Comparison of ENCODE assay signal across 11 cellular contexts in the genomic region with DNA sequence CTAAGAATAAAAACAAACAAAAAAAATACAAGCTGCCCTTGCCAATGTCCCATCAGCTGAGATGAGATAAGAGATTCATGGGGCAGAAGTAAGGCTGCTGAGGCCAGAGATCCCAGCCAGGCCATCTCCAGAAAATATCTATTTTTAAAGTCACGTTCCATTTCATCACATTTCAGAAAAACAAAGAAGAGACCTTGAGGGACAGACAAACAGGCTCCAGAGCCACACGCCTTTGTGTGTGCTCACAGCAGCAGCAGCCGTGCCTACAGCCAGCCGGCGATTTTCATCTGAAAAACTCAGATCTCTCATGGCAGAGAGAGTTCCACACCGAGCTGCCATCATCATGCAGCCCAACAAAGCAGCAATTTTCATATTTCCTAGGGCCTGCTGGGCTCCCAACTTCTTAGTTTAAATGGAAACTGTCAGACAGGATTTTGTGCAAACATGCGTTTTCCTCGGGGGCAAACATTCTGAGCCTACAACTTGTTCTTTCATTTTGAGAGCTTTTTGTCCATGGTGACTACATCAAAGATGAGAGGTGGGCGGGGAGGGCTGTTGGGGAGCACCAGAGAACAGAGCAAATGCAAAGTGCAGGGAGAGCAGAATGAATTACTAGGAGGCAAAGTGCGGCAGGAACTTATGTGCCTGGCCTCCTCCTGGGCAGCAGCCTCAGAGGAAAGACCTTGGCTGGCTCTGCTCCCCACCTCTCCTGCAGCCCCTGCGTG. TPM values are rescaled to one million over a fixed set of nuclear protein-coding genes. Genes with fewer than 3 reads are reported as not detected.
DNase-seq lines count a peak whose midpoint lies in the region; ATAC-seq and TF ChIP-seq lines count a peak whose summit lies in the region.
"Had no signal": no experiment of that assay in that cellular context is flagged by ENCODE, and none has a peak within 500 bp of the region (broad histone marks: within the 10 kb centered on the region; RNA-seq: fewer than 3 reads in every experiment).

No MANE protein-coding gene starts in this region.

- no peaks in the 10 kb centered on the region for H3K9me3 Mint-ChIP-seq in neural crest cell
- H3K9me3 Mint-ChIP-seq in activated T-helper 1 cell treated with anti-CD3 and anti-CD28 coated beads, Interleukin-12 subunit alpha, Interleukin-12 subunit beta, Interleukin-2, Interleukin-4 antibody, amounts not matched to agents 30 ng/mL and 10 ng/mL and 1 ng/mL, durations not matched to agents 14 hours and 24 hours and 36 hours = no peaks in the 10 kb centered on the region
- H3K9me3 Mint-ChIP-seq: activated naive CD8-positive, alpha-beta T cell treated with anti-CD3 and anti-CD28 coated beads, Interleukin-2, amount 50 U/mL, for 24 hours had no signal

- H3K27ac ChIP-seq in aorta (ENCODE audit: low read depth in 1 of 2, low read length in 2 of 2) = peak overlapping the region; percentile 38 to 74
- H3K27ac ChIP-seq: BLaER1 treated with 17β-estradiol and CSF1 and Interleukin-3, amounts not matched to agents 10 nM and 100 nM had no signal

- H3K27me3 Mint-ChIP-seq in neural crest cell (ENCODE audit: low read depth) = no peaks in the 10 kb centered on the region
- H3K27me3 Mint-ChIP-seq in activated T-helper 1 cell treated with anti-CD3 and anti-CD28 coated beads, Interleukin-12 subunit alpha, Interleukin-12 subunit beta, Interleukin-2, Interleukin-4 antibody, amounts not matched to agents 30 ng/mL and 10 ng/mL and 1 ng/mL, durations not matched to agents 14 hours and 24 hours and 36 hours (ENCODE audit: insufficient read depth) = peaks cover 6% of the 10 kb centered on the region

- H3K4me1 Mint-ChIP-seq in neural crest cell = peaks cover 85% of the 10 kb centered on the region
- H3K4me1 Mint-ChIP-seq in activated T-helper 1 cell treated with anti-CD3 and anti-CD28 coated beads, Interleukin-12 subunit alpha, Interleukin-12 subunit beta, Interleukin-2, Interleukin-4 antibody, amounts not matched to agents 30 ng/mL and 10 ng/mL and 1 ng/mL, durations not matched to agents 14 hours and 24 hours and 36 hours (ENCODE audit: low read depth) = no peaks in the 10 kb centered on the region
- H3K4me1 Mint-ChIP-seq: activated naive CD8-positive, alpha-beta T cell treated with anti-CD3 and anti-CD28 coated beads, Interleukin-2, amount 50 U/mL, for 24 hours had no signal

- TF ChIP-seq CTCF in neural crest cell (conservative IDR thresholded peaks at IDR 0.05) = no peak

- no peaks in the 10 kb centered on the region for H3K36me3 ChIP-seq in aorta (ENCODE audit: control insufficient read depth in 1 of 2, insufficient read depth in 2 of 2, low read length in 1 of 2)
- H3K36me3 ChIP-seq: BLaER1 treated with 17β-estradiol and CSF1 and Interleukin-3, amounts not matched to agents 10 nM and 100 nM had no signal

- no peaks in the 10 kb centered on the region for H3K27me3 ChIP-seq in aorta (ENCODE audit: control insufficient read depth in 1 of 2, insufficient read depth in 2 of 2, low read length in 1 of 2)
- H3K27me3 ChIP-seq: BLaER1 treated with 17β-estradiol and CSF1 and Interleukin-3, amounts not matched to agents 10 nM and 100 nM had no signal

- no peak overlapping the region for H3K4me3 ChIP-seq in aorta (ENCODE audit: low read length in 2 of 2)
- H3K4me3 ChIP-seq: BLaER1 treated with 17β-estradiol and CSF1 and Interleukin-3, amounts not matched to agents 10 nM and 100 nM had no signal

- H3K27ac Mint-ChIP-seq in neural crest cell (ENCODE audit: unreplicated experiment) = peak overlapping the region; percentile 91
- no peak overlapping the region for H3K27ac Mint-ChIP-seq in activated T-helper 1 cell treated with anti-CD3 and anti-CD28 coated beads, Interleukin-12 subunit alpha, Interleukin-12 subunit beta, Interleukin-2, Interleukin-4 antibody, amounts not matched to agents 30 ng/mL and 10 ng/mL and 1 ng/mL, durations not matched to agents 14 hours and 24 hours and 36 hours
- H3K27ac Mint-ChIP-seq: activated naive CD8-positive, alpha-beta T cell treated with anti-CD3 and anti-CD28 coated beads, Interleukin-2, amount 50 U/mL, for 24 hours had no signal

- intact Hi-C loops in Right ventricle myocardium inferior (cut with DNase I) = no loop called here
- intact Hi-C loops in cardiac septum (cut with DNase I) = no loop called here
- intact Hi-C loops in aorta (cut with DNase I) = no loop called here
- intact Hi-C loops in activated T-helper 1 cell treated with anti-CD3 and anti-CD28 coated beads, Interleukin-12 subunit alpha, Interleukin-12 subunit beta, Interleukin-2, Interleukin-4 antibody, amounts not matched to agents 30 ng/mL and 10 ng/mL and 1 ng/mL, durations not matched to agents 14 hours and 24 hours and 36 hours (cut with micrococcal nuclease) = no loop called here

- DNase-seq in Right ventricle myocardium inferior (ENCODE audit: missing footprints) = no peak
- DNase-seq in cardiac septum (ENCODE audit: low spot score) = no peak
- DNase-seq in fibroblast of peridontal ligament (ENCODE audit: extremely low read depth) = peak; percentile 18
- DNase-seq in neural crest cell (ENCODE audit: low read depth, low spot score) = no peak
- no peak for DNase-seq in aorta
- no peak for DNase-seq in activated T-helper 1 cell treated with anti-CD3 and anti-CD28 coated beads, Interleukin-12 subunit alpha, Interleukin-12 subunit beta, Interleukin-2, Interleukin-4 antibody, amounts not matched to agents 30 ng/mL and 10 ng/mL and 1 ng/mL, durations not matched to agents 14 hours and 24 hours and 36 hours (ENCODE audit: low spot score)
- DNase-seq in DMS114 treated with DMSO at 0.1 percent for 48 hours (lab: John Stamatoyannopoulos, UW; ENCODE audit: unreplicated experiment) = no peak
- DNase-seq: activated naive CD8-positive, alpha-beta T cell treated with anti-CD3 and anti-CD28 coated beads, Interleukin-2, amount 50 U/mL, for 24 hours; NCI-H1436 had no signal

- no peaks in the 10 kb centered on the region for H3K9me3 ChIP-seq in aorta (ENCODE audit: control insufficient read depth, low read length)
- H3K9me3 ChIP-seq: BLaER1 treated with 17β-estradiol and CSF1 and Interleukin-3, amounts not matched to agents 10 nM and 100 nM had no signal

- peaks cover 0 to 3% of the 10 kb centered on the region in 2 donors for H3K4me1 ChIP-seq in aorta (ENCODE audit: control insufficient read depth in 1 of 2, insufficient read depth in 2 of 2, low read length in 2 of 2)

- no peaks in the 10 kb centered on the region for H3K36me3 Mint-ChIP-seq in neural crest cell (ENCODE audit: low read depth)
- no peaks in the 10 kb centered on the region for H3K36me3 Mint-ChIP-seq in activated T-helper 1 cell treated with anti-CD3 and anti-CD28 coated beads, Interleukin-12 subunit alpha, Interleukin-12 subunit beta, Interleukin-2, Interleukin-4 antibody, amounts not matched to agents 30 ng/mL and 10 ng/mL and 1 ng/mL, durations not matched to agents 14 hours and 24 hours and 36 hours (ENCODE audit: low read depth)

- peak overlapping the region; percentile 82 for H3K4me3 Mint-ChIP-seq in neural crest cell
- no peak overlapping the region for H3K4me3 Mint-ChIP-seq in activated T-helper 1 cell treated with anti-CD3 and anti-CD28 coated beads, Interleukin-12 subunit alpha, Interleukin-12 subunit beta, Interleukin-2, Interleukin-4 antibody, amounts not matched to agents 30 ng/mL and 10 ng/mL and 1 ng/mL, durations not matched to agents 14 hours and 24 hours and 36 hours
- H3K4me3 Mint-ChIP-seq: activated naive CD8-positive, alpha-beta T cell treated with anti-CD3 and anti-CD28 coated beads, Interleukin-2, amount 50 U/mL, for 24 hours had no signal

- 8 to 12% methylated on average over 11 of the region's 11 CpGs for WGBS in aorta, 2 donors

- ATAC-seq in Right ventricle myocardium inferior (peak; percentile 32), aorta (ENCODE audit: low FRiP score) (peak; percentile 65), GM19035 (IDR thresholded peaks at IDR 0.05; ENCODE audit: unreplicated experiment) (no peak)
- ATAC-seq: activated naive CD8-positive, alpha-beta T cell treated with anti-CD3 and anti-CD28 coated beads, Interleukin-2, amount 50 U/mL, for 24 hours had no signal

RNA-seq across cellular contexts. Expression of gene DLG5, which starts 38.8 kb away (rescaled TPM):
- total RNA-seq in Right ventricle myocardium inferior (8.9 TPM), cardiac septum (19.5 TPM), neural crest cell (82.2 and 87.3 TPM in 2 replicates), aorta (10 to 100 TPM; 50.5 to 70.6 TPM)
- polyA plus RNA-seq in aorta = 10 to 100 TPM; 10.0 to 20.3 TPM
- total RNA-seq in activated T-helper 1 cell treated with anti-CD3 and anti-CD28 coated beads, Interleukin-12 subunit alpha, Interleukin-12 subunit beta, Interleukin-2, Interleukin-4 antibody, amounts not matched to agents 30 ng/mL and 10 ng/mL and 1 ng/mL, durations not matched to agents 14 hours and 24 hours and 36 hours = 4.0 and 4.1 TPM in 2 replicates
